12 cellular contexts compared by ENCODE assay signal in the genomic region with DNA sequence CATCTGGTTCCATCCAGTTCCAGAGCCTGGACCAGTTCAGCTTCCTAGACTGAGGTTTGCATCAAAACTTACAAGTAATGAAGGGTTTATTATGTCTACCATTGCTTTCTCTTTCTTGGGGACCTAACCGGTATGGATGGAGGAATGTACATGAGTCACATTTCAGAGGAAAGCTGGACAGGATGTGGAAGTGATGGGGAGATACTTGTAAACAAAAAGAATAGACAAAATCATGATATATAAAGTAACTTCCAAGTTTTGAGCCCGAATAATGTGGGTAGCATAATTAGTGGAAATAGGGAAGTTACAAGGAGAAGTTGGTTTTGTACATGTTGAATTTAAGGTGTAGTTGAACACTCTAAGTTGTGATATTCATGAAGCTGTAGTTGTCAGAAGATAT. TPM values are rescaled to one million over a fixed set of nuclear protein-coding genes. Genes with fewer than 3 reads are reported as not detected.
A peak's percentile ranks its signal among the peaks of the same experiment; 100 is the strongest.
DNase-seq lines count a peak whose midpoint lies in the region; ATAC-seq, FAIRE-seq and TF ChIP-seq lines count a peak whose summit lies in the region.
"Had no signal": no experiment of that assay in that cellular context is flagged by ENCODE, and none has a peak within 500 bp of the region (broad histone marks: within the 10 kb centered on the region; RNA-seq: fewer than 3 reads in every experiment).

No MANE protein-coding gene starts in this region.

- no peak for TF ChIP-seq POLR2A in heart left ventricle (IDR thresholded peaks at IDR 0.05)

- H3K27ac ChIP-seq in right atrium auricular region (peak overlapping the region; percentile 61 to 73), heart left ventricle (peak overlapping the region in 4 of 12 donors; percentile 43 to 55 (median 50)), astrocyte (ENCODE audit: low read depth, low read length) (peak overlapping the region; percentile 74), liver (ENCODE audit: low read depth in 1 of 2, low read length in 2 of 2) (peak overlapping the region; percentile 4 to 65), neuronal stem cell (replicated peaks; ENCODE audit: low read length) (no peak overlapping the region)

- no peak overlapping the region for H3K18ac ChIP-seq in neuronal stem cell (ENCODE audit: low read length)

- no peak overlapping the region for H3K4ac ChIP-seq in neuronal stem cell (ENCODE audit: low read length)

- peak; percentile 93 for FAIRE-seq in astrocyte (lab: Jason Lieb, UNC)

- no peak overlapping the region for H2BK5ac ChIP-seq in neuronal stem cell (ENCODE audit: low read length)

- no peaks in the 10 kb centered on the region for H3K27me3 ChIP-seq in right atrium auricular region
- H3K27me3 ChIP-seq in heart left ventricle = no peaks in the 10 kb centered on the region
- no peaks in the 10 kb centered on the region for H3K27me3 ChIP-seq in astrocyte (ENCODE audit: insufficient read depth, low read length)
- H3K27me3 ChIP-seq in liver (ENCODE audit: control insufficient read depth in 4 of 4, insufficient read depth in 4 of 4, low read length in 3 of 4) = no peaks in the 10 kb centered on the region
- no peaks in the 10 kb centered on the region for H3K27me3 ChIP-seq in neuronal stem cell (ENCODE audit: control insufficient read depth in 3 of 3, insufficient read depth in 3 of 3, low read depth in 1 of 3, low read length in 3 of 3)
- H3K27me3 ChIP-seq: BE2C had no signal

- H2AFZ ChIP-seq in astrocyte (ENCODE audit: low read depth, low read length) = no peak overlapping the region
- H2AFZ ChIP-seq in neuronal stem cell (ENCODE audit: low read length) = no peak overlapping the region

- H3K4me1 ChIP-seq in right atrium auricular region = peaks cover 0 to 77% of the 10 kb centered on the region in 2 donors
- peaks cover 9 to 81% (median 74%) of the 10 kb centered on the region in 12 donors for H3K4me1 ChIP-seq in heart left ventricle
- H3K4me1 ChIP-seq in astrocyte (ENCODE audit: insufficient read depth, low read length) = peaks cover 30% of the 10 kb centered on the region
- peaks cover 10 to 77% (median 60%) of the 10 kb centered on the region in 4 donors for H3K4me1 ChIP-seq in liver (ENCODE audit: control insufficient read depth in 4 of 4, insufficient read depth in 4 of 4, low read length in 3 of 4)
- H3K4me1 ChIP-seq in neuronal stem cell (ENCODE audit: control insufficient read depth in 2 of 2, insufficient read depth in 1 of 2, low read depth in 1 of 2, low read length in 2 of 2) = peaks cover 8 to 12% of the 10 kb centered on the region in 2 donors

- no peak overlapping the region for H3K14ac ChIP-seq in neuronal stem cell (ENCODE audit: low read length)

- no peak overlapping the region for H3K4me3 ChIP-seq in right atrium auricular region
- H3K4me3 ChIP-seq in heart left ventricle = no peak overlapping the region
- no peak overlapping the region for H3K4me3 ChIP-seq in astrocyte (ENCODE audit: insufficient read depth, low read depth, low read length)
- no peak overlapping the region for H3K4me3 ChIP-seq in liver (ENCODE audit: low read depth in 1 of 3, low read length in 3 of 3)
- no peak overlapping the region for H3K4me3 ChIP-seq in neuronal stem cell (ENCODE audit: low read length in 2 of 2)

- peak overlapping the region; percentile 70 for H3K4me2 ChIP-seq in astrocyte (ENCODE audit: low read length)
- no peak overlapping the region for H3K4me2 ChIP-seq in neuronal stem cell (ENCODE audit: insufficient read depth, low read length, poor library complexity, severe bottlenecking)

- TF ChIP-seq CTCF in right atrium auricular region (IDR thresholded peaks at IDR 0.05) (no peak), heart left ventricle (IDR thresholded peaks at IDR 0.05) (no peak), astrocyte (IDR thresholded peaks at IDR 0.05; ENCODE audit: insufficient read depth, low read depth, low read length) (no peak), liver (IDR thresholded peaks at IDR 0.05; ENCODE audit: low read depth, low read length, missing input control) (no peak)

- DNase-seq in right atrium auricular region (ENCODE audit: low spot score) = no peak
- DNase-seq in heart left ventricle = no peak
- peak; percentile 64 for DNase-seq in astrocyte (ENCODE audit: low read depth)
- DNase-seq in neuronal stem cell (ENCODE audit: low spot score) = no peak
- no peak for DNase-seq in NK-92 treated with Interleukin-12 subunit alpha and Interleukin-12 subunit beta, amount 100 ng/mL, for 24 hours (lab: John Stamatoyannopoulos, UW)
- no peak for DNase-seq in retina
- DNase-seq: BE2C; naive thymus-derived CD8-positive, alpha-beta T cell; NCI-H524 had no signal

- H2AK5ac ChIP-seq in neuronal stem cell (ENCODE audit: low read depth, low read length) = no peak overlapping the region

- no peaks in the 10 kb centered on the region for H3K27me3 Mint-ChIP-seq in astrocyte (ENCODE audit: low read depth, unreplicated experiment)

- H3K79me2 ChIP-seq in astrocyte (ENCODE audit: insufficient read depth, low read length) = peaks cover 87% of the 10 kb centered on the region

- peaks cover 44% of the 10 kb centered on the region for H3K4me1 Mint-ChIP-seq in astrocyte (ENCODE audit: low read depth, unreplicated experiment)

- H3K79me1 ChIP-seq in neuronal stem cell (ENCODE audit: low read depth, low read length) = no peaks in the 10 kb centered on the region

- intact Hi-C loops in heart left ventricle (cut with DNase I) = no loop called here

- no peak for TF ChIP-seq RAD21 in liver (IDR thresholded peaks at IDR 0.05)

- 15 to 41% (median 26%) methylated on average over 2 of the region's 2 CpGs for WGBS in heart left ventricle, 4 donors
- WGBS in liver = 51% methylated on average over 2 of the region's 2 CpGs
- WGBS in neuronal stem cell (ENCODE audit: extremely low coverage in 2 of 2, insufficient read length in 2 of 2, insufficient replicate concordance in 1 of 2), 2 donors = no CpG with 5 or more reads among the region's 2 CpGs

- H3K27ac Mint-ChIP-seq in astrocyte (ENCODE audit: unreplicated experiment) = no peak overlapping the region
- H3K27ac Mint-ChIP-seq: T-helper 2 cell treated with Interferon-gamma antibody and Interleukin-4, amounts not matched to agents 5 μg/mL and 100 μg/mL, for 36 hours had no signal

- no peak overlapping the region for H4K8ac ChIP-seq in neuronal stem cell (ENCODE audit: low read depth, low read length)

- H3K23ac ChIP-seq in neuronal stem cell (ENCODE audit: low read depth, low read length, poor library complexity) = no peak overlapping the region

- no peak overlapping the region for H2BK120ac ChIP-seq in neuronal stem cell (ENCODE audit: low read depth, low read length)

- H2BK12ac ChIP-seq in neuronal stem cell (ENCODE audit: low read length) = no peak overlapping the region

- peaks cover 15% of the 10 kb centered on the region for H4K20me1 ChIP-seq in astrocyte (ENCODE audit: insufficient read depth, low read length)

- H3K4me3 Mint-ChIP-seq in astrocyte (ENCODE audit: unreplicated experiment) = no peak overlapping the region
- H3K4me3 Mint-ChIP-seq: naive thymus-derived CD8-positive, alpha-beta T cell; T-helper 2 cell treated with Interferon-gamma antibody and Interleukin-4, amounts not matched to agents 5 μg/mL and 100 μg/mL, for 36 hours had no signal

- no peak overlapping the region for H2BK15ac ChIP-seq in neuronal stem cell (ENCODE audit: low read length)

- H4K91ac ChIP-seq in neuronal stem cell (ENCODE audit: low read depth, low read length, poor library complexity) = no peak overlapping the region

- no peak for ATAC-seq in heart left ventricle
- no peak for ATAC-seq in GM18519 (IDR thresholded peaks at IDR 0.05; ENCODE audit: low FRiP score, unreplicated experiment)
- ATAC-seq: naive thymus-derived CD8-positive, alpha-beta T cell had no signal

- H3K9me3 Mint-ChIP-seq in astrocyte (ENCODE audit: unreplicated experiment) = no peaks in the 10 kb centered on the region
- H3K9me3 Mint-ChIP-seq: naive thymus-derived CD8-positive, alpha-beta T cell; T-helper 2 cell treated with Interferon-gamma antibody and Interleukin-4, amounts not matched to agents 5 μg/mL and 100 μg/mL, for 36 hours had no signal

- H3K9me3 ChIP-seq in right atrium auricular region = no peaks in the 10 kb centered on the region
- no peaks in the 10 kb centered on the region for H3K9me3 ChIP-seq in heart left ventricle
- no peaks in the 10 kb centered on the region for H3K9me3 ChIP-seq in astrocyte (ENCODE audit: insufficient read depth, low read depth, low read length)
- no peaks in the 10 kb centered on the region for H3K9me3 ChIP-seq in liver (ENCODE audit: control insufficient read depth in 4 of 4, low read length in 3 of 4)
- no peaks in the 10 kb centered on the region for H3K9me3 ChIP-seq in neuronal stem cell (replicated peaks in 1 of 2; ENCODE audit: control insufficient read depth in 2 of 2, insufficient read depth in 1 of 2, low read depth in 1 of 2, low read length in 2 of 2)
- H3K9me3 ChIP-seq: BE2C had no signal

- no peaks in the 10 kb centered on the region for H3K36me3 ChIP-seq in right atrium auricular region
- H3K36me3 ChIP-seq in heart left ventricle = no peaks in the 10 kb centered on the region
- no peaks in the 10 kb centered on the region for H3K36me3 ChIP-seq in astrocyte (ENCODE audit: insufficient read depth, low read length)
- no peaks in the 10 kb centered on the region for H3K36me3 ChIP-seq in liver (ENCODE audit: control insufficient read depth in 4 of 4, insufficient read depth in 3 of 4, low read depth in 1 of 4, low read length in 3 of 4)
- no peaks in the 10 kb centered on the region for H3K36me3 ChIP-seq in neuronal stem cell (replicated peaks in 1 of 2; ENCODE audit: control insufficient read depth in 2 of 2, insufficient read depth in 2 of 2, low read length in 2 of 2)
- H3K36me3 ChIP-seq: BE2C had no signal

- peak overlapping the region; percentile 56 for H3K9ac ChIP-seq in astrocyte (ENCODE audit: low read length)
- H3K9ac ChIP-seq in liver (ENCODE audit: low read depth in 1 of 2, low read length in 2 of 2) = no peak overlapping the region
- no peak overlapping the region for H3K9ac ChIP-seq in neuronal stem cell (ENCODE audit: low read depth, low read length, poor library complexity)

- H3K36me3 Mint-ChIP-seq in astrocyte (ENCODE audit: low read depth, unreplicated experiment) = no peaks in the 10 kb centered on the region
- H3K36me3 Mint-ChIP-seq: naive thymus-derived CD8-positive, alpha-beta T cell had no signal

TF ChIP-seq in liver, 16 proteins besides CTCF, POLR2A, EP300 and RAD21 (continues in another document):
- no peak for TF ChIP-seq JUND (IDR thresholded peaks at IDR 0.05)

RNA-seq across cellular contexts. Expression of a gene that starts 14.9 kb away (rescaled TPM):
- total RNA-seq in right atrium auricular region (10 to 100 TPM; 38.3 to 42.4 TPM), heart left ventricle (10 to 100 TPM; 32.4 to 87.4 (median 44.7) TPM), astrocyte (18.4 and 18.5 TPM in 2 replicates), liver (10 to 100 TPM; 36.7 to 88.7 TPM)
- polyA plus RNA-seq in heart left ventricle (10 to 100 TPM; 14.5 to 36.8 TPM), liver (10 to 100 TPM in 1 of 2 donors, 1 to 10 TPM in 1; 8.8 to 10.3 TPM)
- 5.8 TPM for polyA plus RNA-seq in neuronal stem cell (2013, experiment 1 of 2)
- 6.0 TPM for polyA plus RNA-seq in neuronal stem cell (2013, experiment 2 of 2)
